In the genomic region with DNA sequence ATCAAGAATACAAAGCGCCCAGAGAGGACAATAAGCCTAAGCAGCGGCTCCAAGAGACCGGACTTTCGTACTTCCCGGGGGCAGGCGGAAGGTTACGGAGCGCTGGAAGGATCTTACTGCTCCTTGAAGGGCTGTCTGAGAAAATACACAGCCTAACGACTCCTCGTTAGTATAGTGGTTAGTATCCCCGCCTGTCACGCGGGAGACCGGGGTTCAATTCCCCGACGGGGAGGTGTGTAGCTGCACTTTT, we compare ENCODE assay signal across 8 cellular contexts. TPM values are rescaled to one million over a fixed set of nuclear protein-coding genes. Genes with fewer than 3 reads are reported as not detected.
DNase-seq lines count a peak whose midpoint lies in the region; ATAC-seq, FAIRE-seq and TF ChIP-seq lines count a peak whose summit lies in the region.

No MANE protein-coding gene starts in this region.

- TF ChIP-seq CTCF in VCaP (conservative IDR thresholded peaks at IDR 0.05) (no peak), breast epithelium (IDR thresholded peaks at IDR 0.05) (no peak)

- no peaks in the 10 kb centered on the region for H3K9me3 ChIP-seq in breast epithelium
- no peaks in the 10 kb centered on the region for H3K9me3 ChIP-seq in small intestine (ENCODE audit: control insufficient read depth, low read depth)

- intact Hi-C loops in breast epithelium (cut with DNase I; ENCODE audit: low total_unique reads), result no loop called here

- TF ChIP-seq POLR2A in breast epithelium (IDR thresholded peaks at IDR 0.05), result no peak

- peak overlapping the region; percentile 96 for H3K27ac ChIP-seq in VCaP
- H3K27ac ChIP-seq in breast epithelium, result peak overlapping the region; percentile 94 to 96
- peak overlapping the region; percentile 93 to 96 for H3K27ac ChIP-seq in small intestine (ENCODE audit: low read depth in 1 of 2, low read length in 1 of 2)

- FAIRE-seq in small intestine (lab: Jason Lieb, UNC), result no peak

- DNase-seq in NCI-H2029 (lab: John Stamatoyannopoulos, UW) (peak; percentile 89), NCI-H2029 treated with DMSO at 0.1 percent for 48 hours (lab: John Stamatoyannopoulos, UW) (no peak), NCI-H1930 (lab: John Stamatoyannopoulos, UW) (peak; percentile 75 to 81), breast epithelium (ENCODE audit: low spot score in 2 of 2) (peak; percentile 85 to 88), iPS-NIHi11 (ENCODE audit: low spot score) (peak; percentile 73), small intestine (peak; percentile 96)

- ATAC-seq in HG02885 (IDR thresholded peaks at IDR 0.05; ENCODE audit: poor library complexity, unreplicated experiment), result peak; percentile 63

- 0% methylated on average over 16 of the region's 16 CpGs for WGBS in small intestine, 3 donors

- H3K27me3 ChIP-seq in breast epithelium (no peaks in the 10 kb centered on the region), small intestine (ENCODE audit: control insufficient read depth in 2 of 2, insufficient read depth in 2 of 2, low read length in 2 of 2) (no peaks in the 10 kb centered on the region)

- H3K4me1 ChIP-seq in breast epithelium (no peaks in the 10 kb centered on the region), small intestine (ENCODE audit: control insufficient read depth in 2 of 2, insufficient read depth in 1 of 2, low read depth in 1 of 2, low read length in 1 of 2) (peaks cover 0 to 3% of the 10 kb centered on the region in 2 donors)

- H3K4me3 ChIP-seq in breast epithelium (peak overlapping the region; percentile 62 to 69 (median 65)), small intestine (ENCODE audit: low read depth in 1 of 2, low read length in 2 of 2) (peak overlapping the region; percentile 65)

- H3K36me3 ChIP-seq in breast epithelium (no peaks in the 10 kb centered on the region), small intestine (ENCODE audit: control insufficient read depth in 2 of 2, insufficient read depth in 2 of 2, low read length in 2 of 2) (no peaks in the 10 kb centered on the region)

RNA-seq across cellular contexts. Expression of gene TMPO, which starts 12.1 kb away (rescaled TPM):
- total RNA-seq in breast epithelium, result 100 to 1,000 TPM in 1 of 3 donors, 10 to 100 TPM in 2; 42.9 to 115 (median 67.8) TPM
- polyA plus RNA-seq in small intestine, result 10 to 100 TPM; 19.5 to 66.4 (median 24.4) TPM
